Comparison of ENCODE assay signal across 2 cellular contexts in genomic region chr1:36582066-36582755, GRCh38.
A peak's percentile ranks its signal among the peaks of the same experiment; 100 is the strongest.
TF ChIP-seq lines count a peak whose summit lies in the region.

No MANE protein-coding gene starts in this region.

TF ChIP-seq in HEK293, 187 proteins besides CTCF, POLR2A, EP300 and RAD21:
- TF ChIP-seq ZNF10 (tag by site-specific recombination; IDR thresholded peaks at IDR 0.05) (0 out of 2 replicates have a peak, but pooled peaks have one; percentile 50), ZNF280C (tag by site-specific recombination; IDR thresholded peaks at IDR 0.05) (no peak)
TF ChIP-seq in HEK293: peak in this region for 1.

TF ChIP-seq in H1, 55 proteins besides CTCF, POLR2A, EP300 and RAD21:
- TF ChIP-seq SP1 (IDR thresholded peaks at IDR 0.05; ENCODE audit: low read depth, low read length) (peak; percentile 85), GABPA (IDR thresholded peaks at IDR 0.05; ENCODE audit: borderline replicate concordance, insufficient read depth, low read length) (no peak), SAP30 (IDR thresholded peaks at IDR 0.05; ENCODE audit: insufficient read depth, insufficient replicate concordance, low read length) (no peak), CEBPB (IDR thresholded peaks at IDR 0.05; ENCODE audit: low read depth, low read length) (no peak), SIN3A (conservative IDR thresholded peaks at IDR 0.05 in 1 of 2, IDR thresholded peaks at IDR 0.05 in 1 of 2; ENCODE audit: low read depth in 1 of 2, low read length in 2 of 2) (no peak), BACH1 (IDR thresholded peaks at IDR 0.05; ENCODE audit: low read length) (no peak), POLR2AphosphoS5 (IDR thresholded peaks at IDR 0.05; ENCODE audit: low read depth, low read length) (no peak), SRF (IDR thresholded peaks at IDR 0.05; ENCODE audit: low read depth, low read length) (no peak), RBBP5 (IDR thresholded peaks at IDR 0.05; ENCODE audit: borderline replicate concordance, low read depth, low read length) (no peak), ATF3 (IDR thresholded peaks at IDR 0.05; ENCODE audit: insufficient read depth, low read depth, low read length) (no peak), KDM4A (IDR thresholded peaks at IDR 0.05; ENCODE audit: low read depth, low read length, severe bottlenecking) (no peak), TEAD4 (IDR thresholded peaks at IDR 0.05; ENCODE audit: low read depth, low read length) (no peak), HDAC2 (IDR thresholded peaks at IDR 0.05; ENCODE audit: borderline replicate concordance in 1 of 2, low read depth in 2 of 2, low read length in 2 of 2) (peak in 1 of 2 experiments; percentile 96; a peak in 1 of 4 replicates), POU5F1 (IDR thresholded peaks at IDR 0.05; ENCODE audit: low read depth, low read length) (0 out of 2 replicates have a peak, but pooled peaks have one; percentile 25), BCL11A (IDR thresholded peaks at IDR 0.05; ENCODE audit: low read depth in 2 of 2, low read length in 2 of 2) (no peak), CBX5 (IDR thresholded peaks at IDR 0.05; ENCODE audit: low read depth, low read length) (no peak), GTF2F1 (IDR thresholded peaks at IDR 0.05; ENCODE audit: borderline replicate concordance, low read depth, low read length) (no peak), KDM5A (IDR thresholded peaks at IDR 0.05; ENCODE audit: low read length) (no peak), EZH2 (IDR thresholded peaks at IDR 0.05; ENCODE audit: low read depth, low read length, severe bottlenecking) (no peak), KDM1A (IDR thresholded peaks at IDR 0.05; ENCODE audit: borderline replicate concordance, low read length) (peak; percentile 97), ATF2 (IDR thresholded peaks at IDR 0.05; ENCODE audit: low read length) (no peak), E2F6 (IDR thresholded peaks at IDR 0.05) (no peak), SP4 (IDR thresholded peaks at IDR 0.05; ENCODE audit: low read length) (no peak)
